14 cellular contexts compared by ENCODE assay signal in the genomic region with DNA sequence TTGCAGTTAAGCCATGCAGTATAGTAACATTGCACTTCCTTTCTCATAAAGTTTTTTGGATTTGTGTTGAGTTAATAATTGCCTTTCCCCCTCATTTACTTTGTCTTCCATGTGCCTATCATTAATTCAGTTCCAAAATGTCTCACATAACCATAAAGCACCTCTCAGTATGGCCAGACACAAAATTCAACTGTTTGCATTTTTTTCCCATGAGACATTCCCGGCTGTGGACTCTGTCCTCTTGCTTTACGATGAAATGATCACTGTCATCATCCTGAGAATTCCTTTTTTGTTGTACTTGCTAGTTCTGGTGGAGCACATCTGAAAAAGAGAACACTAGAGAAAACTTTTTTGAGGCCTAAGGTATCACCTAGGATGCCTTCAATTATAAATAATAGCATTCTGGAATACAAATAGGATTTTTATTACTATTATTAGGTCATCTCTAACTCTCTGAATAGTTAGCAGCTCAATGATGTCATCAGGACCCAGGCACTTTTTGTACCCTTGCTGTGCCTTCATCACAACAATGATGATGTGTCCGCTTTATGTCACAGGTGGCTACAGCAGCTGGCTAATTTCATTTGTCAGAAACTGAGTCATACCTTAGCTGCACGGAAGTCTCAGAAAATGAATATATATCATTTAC. TPM values are rescaled to one million over a fixed set of nuclear protein-coding genes. Genes with fewer than 3 reads are reported as not detected.
"Had no signal": no experiment of that assay in that cellular context is flagged by ENCODE, and none has a peak within 500 bp of the region (broad histone marks: within the 10 kb centered on the region; RNA-seq: fewer than 3 reads in every experiment).

No MANE protein-coding gene starts in this region.

- H3K9me3 ChIP-seq: adrenal gland, vagina had no signal

- H3K36me3 ChIP-seq: adrenal gland, tibial artery, vagina had no signal

- H3K27me3 ChIP-seq: adrenal gland, tibial artery, vagina had no signal

- H3K27ac ChIP-seq: adrenal gland, tibial artery, vagina had no signal

- DNase-seq: activated B cell treated with CpG ODN at 0.5 μM for 24 hours; activated CD4-positive, alpha-beta T cell treated with anti-CD3 and anti-CD28 coated beads, Interleukin-2, amount 10 ng/mL, durations not matched to agents 7 days and 5 days; activated naive CD4-positive, alpha-beta T cell treated with anti-CD3 and anti-CD28 coated beads, Interleukin-2, amount 50 U/mL, for 16 hours; central memory CD4-positive, alpha-beta T cell; effector memory CD8-positive, alpha-beta T cell; hypothalamus; left cardiac atrium; naive thymus-derived CD8-positive, alpha-beta T cell; right cardiac atrium; tibial artery had no signal

- H3K4me3 ChIP-seq: adrenal gland, tibial artery, vagina had no signal

- ATAC-seq: effector memory CD8-positive, alpha-beta T cell; left cardiac atrium; naive thymus-derived CD8-positive, alpha-beta T cell; right cardiac atrium; stimulated activated effector memory CD8-positive, alpha-beta T cell treated with anti-CD3 and anti-CD28 coated beads, Interleukin-12 subunit alpha, Interleukin-12 subunit beta, amount 100 ng/mL, for 72 hours had no signal

RNA-seq across cellular contexts. Expression of gene ATP8B1, which starts 8.5 kb away (rescaled TPM):
- total RNA-seq: activated CD4-positive, alpha-beta T cell treated with anti-CD3 and anti-CD28 coated beads, Interleukin-2, amount 10 ng/mL, durations not matched to agents 7 days and 5 days; mononuclear cell had no signal
- polyA plus RNA-seq: naive thymus-derived CD8-positive, alpha-beta T cell had no signal
